Comparison of ENCODE assay signal across 18 cellular contexts in the genomic region with DNA sequence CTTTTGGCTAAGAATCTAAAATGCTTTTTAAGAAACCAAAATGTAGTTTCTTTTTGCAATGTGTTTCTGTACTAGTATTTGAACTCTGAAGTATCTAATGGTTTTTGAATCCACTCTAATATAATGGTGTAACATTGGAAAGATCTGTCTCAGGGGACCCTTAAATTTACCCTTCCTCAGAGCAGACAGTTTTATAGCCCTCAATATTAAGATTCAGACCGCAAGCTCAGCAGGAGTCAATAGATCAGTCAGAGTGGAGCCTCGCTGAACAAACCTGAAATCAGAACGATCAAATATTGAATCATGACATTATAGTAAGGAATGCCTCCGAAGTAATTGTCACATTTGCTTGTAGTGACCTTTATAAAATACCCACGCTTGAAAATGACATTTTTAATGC. TPM values are rescaled to one million over a fixed set of nuclear protein-coding genes. Genes with fewer than 3 reads are reported as not detected.
DNase-seq lines count a peak whose midpoint lies in the region; ATAC-seq, FAIRE-seq and TF ChIP-seq lines count a peak whose summit lies in the region.
"Had no signal": no experiment of that assay in that cellular context is flagged by ENCODE, and none has a peak within 500 bp of the region (broad histone marks: within the 10 kb centered on the region; RNA-seq: fewer than 3 reads in every experiment).

No MANE protein-coding gene starts in this region.

- H3K27ac ChIP-seq in SK-N-MC (no peak overlapping the region), thyroid gland (peak overlapping the region; percentile 46 to 59 (median 57)), right cardiac atrium (ENCODE audit: low read length) (no peak overlapping the region)
- H3K27ac ChIP-seq: BLaER1 treated with 17β-estradiol and CSF1 and Interleukin-3, amounts not matched to agents 10 nM and 100 nM; PC-9 had no signal

- TF ChIP-seq POLR2A in NB4 (IDR thresholded peaks at IDR 0.05; ENCODE audit: extremely low read depth, insufficient read length) (no peak), thyroid gland (IDR thresholded peaks at IDR 0.05) (no peak)

- TF ChIP-seq CTCF in NB4 (IDR thresholded peaks at IDR 0.05; ENCODE audit: low read depth, low read length) (no peak), thyroid gland (IDR thresholded peaks at IDR 0.05) (no peak)

- no peak overlapping the region for H3K9ac ChIP-seq in SK-N-MC (ENCODE audit: insufficient read length)
- H3K9ac ChIP-seq: BLaER1 treated with 17β-estradiol and CSF1 and Interleukin-3, amounts not matched to agents 10 nM and 100 nM had no signal

- H3K4me3 ChIP-seq in NB4 (ENCODE audit: low read depth, low read length) (no peak overlapping the region), SK-N-MC (peak overlapping the region; percentile 61), thyroid gland (replicated peaks in 1 of 3) (no peak overlapping the region), right cardiac atrium (ENCODE audit: low read length) (no peak overlapping the region)
- H3K4me3 ChIP-seq: BLaER1 treated with 17β-estradiol and CSF1 and Interleukin-3, amounts not matched to agents 10 nM and 100 nM; K562; PC-9 had no signal

- H3K9me3 ChIP-seq in SK-N-MC (ENCODE audit: low read depth, low read length) (no peaks in the 10 kb centered on the region), thyroid gland (no peaks in the 10 kb centered on the region), right cardiac atrium (ENCODE audit: control insufficient read depth, low read length) (no peaks in the 10 kb centered on the region)
- H3K9me3 ChIP-seq: BLaER1 treated with 17β-estradiol and CSF1 and Interleukin-3, amounts not matched to agents 10 nM and 100 nM had no signal

- intact Hi-C loops in thyroid gland (cut with DNase I) (no loop called here), right cardiac atrium (cut with DNase I) (no loop called here)

- WGBS in thyroid gland, 2 donors = 72 to 74% methylated on average over 5 of the region's 5 CpGs
- WGBS in right cardiac atrium = 85% methylated on average over 5 of the region's 5 CpGs

- FAIRE-seq in HTR-8/SVneo (lab: Jason Lieb, UNC) = no peak
- FAIRE-seq: A204.1, D721Med, K562 had no signal

- H3K36me3 ChIP-seq in SK-N-MC (ENCODE audit: insufficient read depth, low read length) (no peaks in the 10 kb centered on the region), thyroid gland (no peaks in the 10 kb centered on the region)
- H3K36me3 ChIP-seq: BLaER1 treated with 17β-estradiol and CSF1 and Interleukin-3, amounts not matched to agents 10 nM and 100 nM had no signal

- ATAC-seq in right cardiac atrium = no peak
- ATAC-seq: K562 had no signal

- H3K27me3 ChIP-seq in thyroid gland (no peaks in the 10 kb centered on the region), right cardiac atrium (ENCODE audit: control insufficient read depth, insufficient read depth) (no peaks in the 10 kb centered on the region)
- H3K27me3 ChIP-seq: BLaER1 treated with 17β-estradiol and CSF1 and Interleukin-3, amounts not matched to agents 10 nM and 100 nM had no signal

- DNase-seq in NCI-H146 (lab: John Stamatoyannopoulos, UW) = peak; percentile 3
- no peak for DNase-seq in NCI-H146 treated with DMSO at 0.1 percent for 48 hours (lab: John Stamatoyannopoulos, UW; ENCODE audit: unreplicated experiment)
- DNase-seq in NB4 (ENCODE audit: low read depth) = peak; percentile 51
- peak; percentile 95 for DNase-seq in SK-N-MC (ENCODE audit: low read depth, low spot score)
- DNase-seq in thyroid gland = no peak
- no peak for DNase-seq in right cardiac atrium
- no peak for DNase-seq in HTR-8/SVneo (ENCODE audit: insufficient read length, low spot score)
- DNase-seq: CD8-positive, alpha-beta memory T cell; GOT3; NCI-H1694 treated with DMSO at 0.1 percent for 48 hours; NCI-H226; NCI-H524 treated with DMSO at 0.1 percent for 48 hours; PC-9 had no signal

- H3K4me1 ChIP-seq in thyroid gland (peaks cover 35 to 48% of the 10 kb centered on the region in 2 donors), right cardiac atrium (ENCODE audit: control insufficient read depth, insufficient read depth, low read length) (no peaks in the 10 kb centered on the region)

RNA-seq across cellular contexts. Expression of a gene that starts 18.3 kb away (rescaled TPM):
- total RNA-seq in thyroid gland = 10 to 100 TPM; 33.7 to 53.7 (median 46.6) TPM
- 10 to 100 TPM in 1 of 4 donors, 1 to 10 TPM in 3; 1.8 to 12.8 (median 6.7) TPM for total RNA-seq in right cardiac atrium
- 4.7 TPM for polyA plus RNA-seq in right cardiac atrium
- total RNA-seq: SK-MEL-5 had no signal

Comparison
In these comparisons a context has a peak if more than half of its experiments do, and no peak if none do; other contexts are left out.
1. DNase-seq: peak in NCI-H146 (single experiment), NB4 (single experiment) and SK-N-MC (single experiment); none in NCI-H146 treated with DMSO at 0.1 percent for 48 hours (single experiment), thyroid gland (0 of 2), right cardiac atrium (0 of 3) and HTR-8/SVneo (single experiment).
2. H3K27ac ChIP-seq: peak in thyroid gland (3 of 3); none in SK-N-MC (single experiment) and right cardiac atrium (single experiment).